15 cellular contexts compared by ENCODE assay signal in genomic region chr1:89989099-89989498, GRCh38. TPM values are rescaled to one million over a fixed set of nuclear protein-coding genes. Genes with fewer than 3 reads are reported as not detected.
DNase-seq lines count a peak whose midpoint lies in the region; ATAC-seq, FAIRE-seq and TF ChIP-seq lines count a peak whose summit lies in the region.
"Had no signal": no experiment of that assay in that cellular context is flagged by ENCODE, and none has a peak within 500 bp of the region (broad histone marks: within the 10 kb centered on the region; RNA-seq: fewer than 3 reads in every experiment).

No MANE protein-coding gene starts in this region.

- H3K27ac Mint-ChIP-seq in glutamatergic neuron (ENCODE audit: unreplicated experiment) (peak overlapping the region; percentile 77), T-cell (no peak overlapping the region)
- H3K27ac Mint-ChIP-seq: CD4-positive, alpha-beta memory T cell had no signal

- FAIRE-seq in small intestine (lab: Jason Lieb, UNC): no peak
- FAIRE-seq: GM12892, H54 had no signal

- intact Hi-C loops in PC-9 (cut with micrococcal nuclease; ENCODE audit: unreplicated experiment) (loop anchor here (5.0 kb wide), 1 partner anchor 37 kb away; no protein-coding TSS in a partner anchor), transverse colon (cut with DNase I; ENCODE audit: low total_unique reads) (no loop called here)

- POLR2A ChIA-PET in PC-9 (lab: Charles Lee; ENCODE audit: unreplicated experiment) (interaction anchor here (0.6 to 0.9 kb wide), 3 partner anchors 14 to 54 kb away, joined by 3 to 4 read pairs (median 4); no protein-coding TSS in a partner anchor), T-cell (lab: Charles Lee) (interaction anchor here in 1 of 2 donors (0.6 kb wide), 1 partner anchor 168 kb away, joined by 3 read pairs; no protein-coding TSS in a partner anchor)

- H3K36me3 ChIP-seq in PC-9 (ENCODE audit: low read depth): 0 out of 2 replicates have a peak, but pooled peaks cover 4% of the 10 kb centered on the region
- no peaks in the 10 kb centered on the region for H3K36me3 ChIP-seq in transverse colon
- H3K36me3 ChIP-seq in small intestine (ENCODE audit: control insufficient read depth in 2 of 2, insufficient read depth in 2 of 2, low read length in 2 of 2): no peaks in the 10 kb centered on the region

- no peak for ATAC-seq in T-cell (replicated peaks in 1 of 4)

- H3K4me3 Mint-ChIP-seq in glutamatergic neuron (ENCODE audit: unreplicated experiment) (no peak overlapping the region), T-cell (no peak overlapping the region)
- H3K4me3 Mint-ChIP-seq: CD4-positive, alpha-beta memory T cell had no signal

- peaks cover 70% of the 10 kb centered on the region for H3K4me1 Mint-ChIP-seq in glutamatergic neuron (ENCODE audit: low read depth, unreplicated experiment)
- no peaks in the 10 kb centered on the region for H3K4me1 Mint-ChIP-seq in T-cell
- H3K4me1 Mint-ChIP-seq: CD4-positive, alpha-beta memory T cell had no signal

- no peak for TF ChIP-seq EP300 in transverse colon (IDR thresholded peaks at IDR 0.05; ENCODE audit: low read depth)

- TF ChIP-seq CTCF in PC-9 (conservative IDR thresholded peaks at IDR 0.05) (no peak), glutamatergic neuron (IDR thresholded peaks at IDR 0.05; ENCODE audit: partially characterized antibody, unreplicated experiment) (no peak), transverse colon (IDR thresholded peaks at IDR 0.05) (no peak)

- no peak overlapping the region for H2AFZ ChIP-seq in PC-9

- H3K27me3 ChIP-seq in PC-9 (ENCODE audit: insufficient read depth, low read depth) (no peaks in the 10 kb centered on the region), transverse colon (no peaks in the 10 kb centered on the region), small intestine (ENCODE audit: control insufficient read depth in 2 of 2, insufficient read depth in 2 of 2, low read length in 2 of 2) (no peaks in the 10 kb centered on the region)

- peak overlapping the region; percentile 73 for H3K4me2 ChIP-seq in PC-9

- peak; percentile 49 for DNase-seq in NCI-H2227 (lab: John Stamatoyannopoulos, UW; ENCODE audit: unreplicated experiment)
- DNase-seq in PC-9: no peak
- DNase-seq in glutamatergic neuron: no peak
- DNase-seq in transverse colon: no peak
- no peak for DNase-seq in T-cell
- no peak for DNase-seq in stimulated activated CD4-positive, alpha-beta T cell treated with anti-CD3 and anti-CD28 coated beads, Interleukin-1b, Interleukin-23, amount 100 ng/mL, for 48 hours
- no peak for DNase-seq in small intestine
- DNase-seq: CD4-positive, alpha-beta memory T cell; COR-L47; DMS153; DND-41; GOT3; HCEC 1CT had no signal

- H3K4me1 ChIP-seq in PC-9 (replicated peaks; ENCODE audit: insufficient read depth): peaks cover 82% of the 10 kb centered on the region
- H3K4me1 ChIP-seq in transverse colon: peaks cover 0 to 51% (median 15%) of the 10 kb centered on the region in 4 donors
- peaks cover 4 to 6% of the 10 kb centered on the region in 2 donors for H3K4me1 ChIP-seq in small intestine (ENCODE audit: control insufficient read depth in 2 of 2, insufficient read depth in 1 of 2, low read depth in 1 of 2, low read length in 1 of 2)

- H3K4me3 ChIP-seq in PC-9 (no peak overlapping the region), transverse colon (no peak overlapping the region), small intestine (ENCODE audit: low read depth in 1 of 2, low read length in 2 of 2) (no peak overlapping the region)

- no peaks in the 10 kb centered on the region for H3K36me3 Mint-ChIP-seq in glutamatergic neuron (ENCODE audit: unreplicated experiment)
- no peaks in the 10 kb centered on the region for H3K36me3 Mint-ChIP-seq in T-cell
- H3K36me3 Mint-ChIP-seq: CD4-positive, alpha-beta memory T cell had no signal

- in situ Hi-C loops in transverse colon (cut with MboI; ENCODE audit: low pct_ligation_motif_present in 1 of 4, low pct_unique_long_range_greater_than_20kb in 1 of 4, low sequenced_read_pairs in 3 of 4): loop anchor here (5.0 to 25.0 kb wide), 5 partner anchors 182 to 502 kb away; partner anchors contain the start of genes LRRC8B (in 1 of the 4) and LRRC8C (in 1 of the 4)

- H3K9me2 ChIP-seq in PC-9 (ENCODE audit: insufficient read depth): no peaks in the 10 kb centered on the region

- H3K27ac ChIP-seq in PC-9 (peak overlapping the region; percentile 75), transverse colon (peak overlapping the region; percentile 70 to 82 (median 80)), small intestine (ENCODE audit: low read depth in 1 of 2, low read length in 1 of 2) (peak overlapping the region in 1 of 2 donors; percentile 60)

- TF ChIP-seq POLR2A in transverse colon (IDR thresholded peaks at IDR 0.05): no peak

- H3F3A ChIP-seq in PC-9 (ENCODE audit: insufficient read depth, low read depth): peaks cover 44% of the 10 kb centered on the region

- H4K20me1 ChIP-seq in PC-9 (ENCODE audit: insufficient read depth): no peaks in the 10 kb centered on the region

- H3K79me2 ChIP-seq in PC-9 (ENCODE audit: low read depth): 0 out of 2 replicates have a peak, but pooled peaks cover 9% of the 10 kb centered on the region

- H3K9me3 Mint-ChIP-seq in glutamatergic neuron (ENCODE audit: unreplicated experiment) (peaks cover 10% of the 10 kb centered on the region), T-cell (no peaks in the 10 kb centered on the region)
- H3K9me3 Mint-ChIP-seq: CD4-positive, alpha-beta memory T cell had no signal

- H3K9me3 ChIP-seq in PC-9 (ENCODE audit: insufficient read depth, low read depth) (no peaks in the 10 kb centered on the region), transverse colon (no peaks in the 10 kb centered on the region), small intestine (ENCODE audit: control insufficient read depth, low read depth) (no peaks in the 10 kb centered on the region)

- CTCF ChIA-PET in PC-9 (lab: Charles Lee) (interaction anchor here (1.0 kb wide), 1 partner anchor 146 kb away, joined by 3 read pairs; no protein-coding TSS in a partner anchor), T-cell (lab: Charles Lee) (interaction anchor here (0.7 to 1.9 kb wide), 12 partner anchors 11 to 507 kb away, joined by 3 to 6 read pairs (median 4); no protein-coding TSS in a partner anchor)

- WGBS in transverse colon (ENCODE audit: low coverage in 1 of 2), 2 donors: 85 to 90% methylated on average over 16 to 23 of the region's 23 CpGs
- 86 to 93% (median 89%) methylated on average over 23 of the region's 23 CpGs for WGBS in small intestine, 3 donors

- peaks cover 4% of the 10 kb centered on the region for H3K27me3 Mint-ChIP-seq in glutamatergic neuron (ENCODE audit: unreplicated experiment)
- H3K27me3 Mint-ChIP-seq in T-cell: peaks cover 0 to 9% of the 10 kb centered on the region in 2 donors
- H3K27me3 Mint-ChIP-seq: CD4-positive, alpha-beta memory T cell had no signal

- no TSS peak for BruUV-seq in PC-9 (replicated peaks; lab: Mats Ljungman, UMichigan)

RNA-seq across cellular contexts. Expression of gene ZNF326, which starts 5.8 kb away (rescaled TPM):
- total RNA-seq in PC-9 (2021) (23.2 and 26.2 TPM in 2 replicates), glutamatergic neuron (ENCODE audit: unreplicated experiment) (57.8 TPM), transverse colon (10 to 100 TPM; 32.4 to 59.1 (median 39.9) TPM), T-cell (10 to 100 TPM; 16.4 to 41.3 (median 16.8) TPM)
- polyA plus RNA-seq in small intestine: 10 to 100 TPM; 11.3 to 22.4 (median 15.1) TPM
